In genomic region chr11:1529774-1530173, GRCh38 we compare ENCODE assay signal across 28 cellular contexts. TPM values are rescaled to one million over a fixed set of nuclear protein-coding genes. Genes with fewer than 3 reads are reported as not detected.
"Had no signal": no experiment of that assay in that cellular context is flagged by ENCODE, and none has a peak within 500 bp of the region (broad histone marks: within the 10 kb centered on the region; RNA-seq: fewer than 3 reads in every experiment).

No MANE protein-coding gene starts in this region.

- H3K4me3 ChIP-seq: adrenal gland, MG63, Peyer's patch, SK-N-MC had no signal

- H3K4me3 Mint-ChIP-seq: activated CD4-positive, alpha-beta memory T cell treated with anti-CD3 and anti-CD28 coated beads, Interleukin-2, amount 10 ng/mL, durations not matched to agents 7 days and 5 days; activated CD4-positive, alpha-beta T cell treated with anti-CD3 and anti-CD28 coated beads for 36 hours; activated naive CD8-positive, alpha-beta T cell treated with anti-CD3 and anti-CD28 coated beads, Interleukin-2, amount 10 ng/mL, durations not matched to agents 7 days and 5 days; activated T-cell treated with anti-CD3 and anti-CD28 coated beads, Interleukin-2, amount 50 U/mL, for 72 hours had no signal

- ATAC-seq: activated CD4-positive, alpha-beta T cell treated with anti-CD3 and anti-CD28 coated beads for 36 hours; activated T-cell treated with anti-CD3 and anti-CD28 coated beads, Interleukin-2, amount 50 U/mL, for 72 hours had no signal

- H3K36me3 Mint-ChIP-seq: activated naive CD8-positive, alpha-beta T cell treated with anti-CD3 and anti-CD28 coated beads, Interleukin-2, amount 10 ng/mL, durations not matched to agents 7 days and 5 days had no signal

- DNase-seq: activated CD4-positive, alpha-beta memory T cell treated with anti-CD3 and anti-CD28 coated beads, Interleukin-2, amount 10 ng/mL, durations not matched to agents 7 days and 5 days; activated CD4-positive, alpha-beta T cell treated with anti-CD3 and anti-CD28 coated beads for 36 hours; activated CD4-positive, alpha-beta T cell treated with anti-CD3 and anti-CD28 coated beads, Interleukin-2, amount 50 U/mL, for 1 hour; activated CD8-positive, alpha-beta memory T cell treated with anti-CD3 and anti-CD28 coated beads, Interleukin-2, amount 50 U/mL, for 4 hours; activated naive CD4-positive, alpha-beta T cell treated with anti-CD3 and anti-CD28 coated beads, Interleukin-2, amount 50 U/mL, for 16 hours; activated naive CD8-positive, alpha-beta T cell treated with anti-CD3 and anti-CD28 coated beads, Interleukin-2, amount 10 ng/mL, durations not matched to agents 7 days and 5 days; activated T-cell treated with anti-CD3 and anti-CD28 coated beads, Interleukin-2, amount 50 U/mL, for 72 hours; adrenal gland; anterior cingulate cortex; cerebellar nuclear complex; MG63; MV-4-11; NCI-H1092 treated with DMSO at 0.1 percent for 48 hours; NCI-H1436; NCI-H1694 treated with DMSO at 0.1 percent for 48 hours; NCI-H2029 treated with DMSO at 0.1 percent for 48 hours; NCI-H446; NCI-H524; NCI-H774; Peyer's patch; SIG-M5; T-helper 1 cell had no signal

- H3K9me3 Mint-ChIP-seq: activated CD4-positive, alpha-beta memory T cell treated with anti-CD3 and anti-CD28 coated beads, Interleukin-2, amount 10 ng/mL, durations not matched to agents 7 days and 5 days; activated naive CD8-positive, alpha-beta T cell treated with anti-CD3 and anti-CD28 coated beads, Interleukin-2, amount 10 ng/mL, durations not matched to agents 7 days and 5 days; activated T-cell treated with anti-CD3 and anti-CD28 coated beads, Interleukin-2, amount 50 U/mL, for 72 hours; activated T-helper 2 cell treated with anti-CD3 and anti-CD28 coated beads, Interferon-gamma antibody, Interleukin-2, Interleukin-4, amounts not matched to agents 10 μg/mL and 5 μg/mL and 100 μg/mL, durations not matched to agents 14 hours and 24 hours and 36 hours had no signal

- H3K9ac ChIP-seq: KMS-11 had no signal

- H3K9me3 ChIP-seq: adrenal gland, MG63, Peyer's patch had no signal

- H3K27me3 Mint-ChIP-seq: activated CD4-positive, alpha-beta memory T cell treated with anti-CD3 and anti-CD28 coated beads, Interleukin-2, amount 10 ng/mL, durations not matched to agents 7 days and 5 days; activated CD4-positive, alpha-beta T cell treated with anti-CD3 and anti-CD28 coated beads for 36 hours; activated naive CD8-positive, alpha-beta T cell treated with anti-CD3 and anti-CD28 coated beads, Interleukin-2, amount 10 ng/mL, durations not matched to agents 7 days and 5 days had no signal

- H3K27ac Mint-ChIP-seq: activated CD4-positive, alpha-beta memory T cell treated with anti-CD3 and anti-CD28 coated beads, Interleukin-2, amount 10 ng/mL, durations not matched to agents 7 days and 5 days; activated CD4-positive, alpha-beta T cell treated with anti-CD3 and anti-CD28 coated beads for 36 hours; activated naive CD8-positive, alpha-beta T cell treated with anti-CD3 and anti-CD28 coated beads, Interleukin-2, amount 10 ng/mL, durations not matched to agents 7 days and 5 days; activated T-cell treated with anti-CD3 and anti-CD28 coated beads, Interleukin-2, amount 50 U/mL, for 72 hours; activated T-helper 2 cell treated with anti-CD3 and anti-CD28 coated beads, Interferon-gamma antibody, Interleukin-2, Interleukin-4, amounts not matched to agents 10 μg/mL and 5 μg/mL and 100 μg/mL, durations not matched to agents 14 hours and 24 hours and 36 hours had no signal

- H3K4me2 ChIP-seq: KMS-11 had no signal

- H3K27me3 ChIP-seq: adrenal gland, MG63, Peyer's patch had no signal

- H3K36me3 ChIP-seq: adrenal gland, MG63 had no signal

- H3K27ac ChIP-seq: KMS-11, Peyer's patch, SK-N-MC, VCaP had no signal

RNA-seq across cellular contexts. Expression of gene KRTAP5-1, which starts 55.3 kb away (rescaled TPM):
- total RNA-seq: activated CD4-positive, alpha-beta memory T cell treated with anti-CD3 and anti-CD28 coated beads, Interleukin-2, amount 10 ng/mL, durations not matched to agents 7 days and 5 days; activated CD4-positive, alpha-beta T cell treated with anti-CD3 and anti-CD28 coated beads for 36 hours; activated naive CD8-positive, alpha-beta T cell treated with anti-CD3 and anti-CD28 coated beads, Interleukin-2, amount 10 ng/mL, durations not matched to agents 7 days and 5 days; activated T-cell treated with anti-CD3 and anti-CD28 coated beads, Interleukin-2, amount 50 U/mL, for 72 hours; activated T-helper 2 cell treated with anti-CD3 and anti-CD28 coated beads, Interferon-gamma antibody, Interleukin-2, Interleukin-4, amounts not matched to agents 10 μg/mL and 5 μg/mL and 100 μg/mL, durations not matched to agents 14 hours and 24 hours and 36 hours; adrenal gland; cardiac septum; Peyer's patch; T-helper 2 cell treated with Interferon-gamma antibody and Interleukin-4, amounts not matched to agents 100 ng/mL and 5 ng/mL, for 36 hours had no signal
